ENCODE assay signal across 11 cellular contexts in the genomic region with DNA sequence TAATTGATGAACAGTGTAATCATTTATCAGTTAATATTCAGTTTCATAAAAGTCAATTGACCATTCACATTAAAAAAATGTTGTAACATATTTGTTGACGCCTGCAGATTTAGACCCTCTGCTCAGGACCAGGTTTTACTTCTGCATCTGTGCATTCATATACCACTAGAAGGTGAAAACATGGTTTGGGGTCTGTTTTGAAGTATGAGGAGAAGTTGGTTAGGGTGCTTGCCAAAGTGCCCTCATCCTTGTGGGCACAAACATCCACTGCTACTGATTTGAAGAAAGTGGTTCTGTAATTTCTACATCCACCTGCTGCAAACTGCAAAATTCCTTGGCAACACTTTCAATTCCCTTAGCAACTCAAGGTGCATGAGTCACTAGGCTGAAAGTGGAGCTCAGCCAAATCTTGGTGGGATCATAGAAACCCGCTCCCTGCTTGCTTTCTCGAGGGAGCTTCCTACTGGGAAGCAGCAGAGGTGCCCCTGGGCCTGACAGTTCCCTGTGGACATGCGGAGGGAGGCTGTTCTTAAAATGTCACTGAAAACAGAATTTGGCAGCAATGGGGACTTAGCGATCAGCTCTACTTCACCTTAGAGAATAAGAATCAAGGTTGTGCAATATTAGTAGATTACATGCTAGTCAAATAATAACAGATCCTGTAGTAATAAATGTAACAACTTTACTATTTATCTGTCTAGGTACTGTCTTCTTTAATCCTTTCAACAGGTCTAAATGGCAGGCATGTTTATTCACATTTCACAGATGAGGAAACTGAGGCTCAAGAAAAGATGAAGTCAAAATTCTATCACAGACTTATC.
DNase-seq lines count a peak whose midpoint lies in the region; ATAC-seq and TF ChIP-seq lines count a peak whose summit lies in the region.
"Had no signal": no experiment of that assay in that cellular context is flagged by ENCODE, and none has a peak within 500 bp of the region (broad histone marks: within the 10 kb centered on the region; RNA-seq: fewer than 3 reads in every experiment).

No MANE protein-coding gene starts in this region.

- no peak for ATAC-seq in HCT116
- ATAC-seq in GM18498 (IDR thresholded peaks at IDR 0.05; ENCODE audit: unreplicated experiment): no peak
- no peak for ATAC-seq in HG02642 (IDR thresholded peaks at IDR 0.05; ENCODE audit: poor library complexity, unreplicated experiment)

- H3K9me3 Mint-ChIP-seq in osteocyte (ENCODE audit: unreplicated experiment): peaks cover 5% of the 10 kb centered on the region
- H3K9me3 Mint-ChIP-seq: activated CD4-positive, alpha-beta T cell treated with anti-CD3 and anti-CD28 coated beads, Interleukin-2, amount 10 ng/mL, durations not matched to agents 24 days and 14 days; activated naive CD8-positive, alpha-beta T cell treated with anti-CD3 and anti-CD28 coated beads, Interleukin-2, amount 10 ng/mL, durations not matched to agents 7 days and 5 days had no signal

- H4K20me1 ChIP-seq in HCT116 (ENCODE audit: insufficient read depth): no peaks in the 10 kb centered on the region

- RAD21 ChIA-PET in HCT116 (lab: Charles Lee; ENCODE audit: low non-redundant PET in 1 of 2, low total read pairs in 2 of 2, uncharacterized antibody in 2 of 2, unreplicated experiment in 2 of 2): no interaction called here

- H3K4me1 Mint-ChIP-seq in osteocyte (ENCODE audit: unreplicated experiment): peaks cover 16% of the 10 kb centered on the region
- H3K4me1 Mint-ChIP-seq: activated CD4-positive, alpha-beta T cell treated with anti-CD3 and anti-CD28 coated beads, Interleukin-2, amount 10 ng/mL, durations not matched to agents 24 days and 14 days; activated naive CD8-positive, alpha-beta T cell treated with anti-CD3 and anti-CD28 coated beads, Interleukin-2, amount 10 ng/mL, durations not matched to agents 7 days and 5 days had no signal

- no peaks in the 10 kb centered on the region for H3K79me2 ChIP-seq in HCT116 (ENCODE audit: insufficient read depth, low read length)

- peaks cover 1% of the 10 kb centered on the region for H3K36me3 Mint-ChIP-seq in osteocyte (ENCODE audit: unreplicated experiment)

- no peaks in the 10 kb centered on the region for H3K27me3 Mint-ChIP-seq in osteocyte (ENCODE audit: unreplicated experiment)
- H3K27me3 Mint-ChIP-seq: activated CD4-positive, alpha-beta T cell treated with anti-CD3 and anti-CD28 coated beads, Interleukin-2, amount 10 ng/mL, durations not matched to agents 24 days and 14 days; activated naive CD8-positive, alpha-beta T cell treated with anti-CD3 and anti-CD28 coated beads, Interleukin-2, amount 10 ng/mL, durations not matched to agents 7 days and 5 days had no signal

- H3K4me1 ChIP-seq in HCT116 (ENCODE audit: control insufficient read depth in 1 of 2, insufficient read depth in 2 of 2, low read length in 2 of 2): 0 out of 4 replicates have a peak, but pooled peaks cover 0 to 2% of the 10 kb centered on the region in 2 experiments

- no peaks in the 10 kb centered on the region for H3K9me2 ChIP-seq in HCT116 (ENCODE audit: insufficient read depth)

- no peak overlapping the region for H3K4me3 Mint-ChIP-seq in osteocyte (ENCODE audit: unreplicated experiment)
- H3K4me3 Mint-ChIP-seq: activated CD4-positive, alpha-beta T cell treated with anti-CD3 and anti-CD28 coated beads, Interleukin-2, amount 10 ng/mL, durations not matched to agents 24 days and 14 days; activated naive CD8-positive, alpha-beta T cell treated with anti-CD3 and anti-CD28 coated beads, Interleukin-2, amount 10 ng/mL, durations not matched to agents 7 days and 5 days had no signal

- peak overlapping the region; percentile 18 for H3K27ac Mint-ChIP-seq in osteocyte (ENCODE audit: unreplicated experiment)
- H3K27ac Mint-ChIP-seq: activated CD4-positive, alpha-beta T cell treated with anti-CD3 and anti-CD28 coated beads, Interleukin-2, amount 10 ng/mL, durations not matched to agents 24 days and 14 days; activated naive CD8-positive, alpha-beta T cell treated with anti-CD3 and anti-CD28 coated beads, Interleukin-2, amount 10 ng/mL, durations not matched to agents 7 days and 5 days had no signal

- no peak for TF ChIP-seq CTCF in HCT116 (IDR thresholded peaks at IDR 0.05 in 2 of 3, conservative IDR thresholded peaks at IDR 0.05 in 1 of 3; ENCODE audit: borderline replicate concordance in 1 of 3, insufficient read depth in 1 of 3, low read depth in 2 of 3, low read length in 2 of 3)
- TF ChIP-seq CTCF in osteocyte (IDR thresholded peaks at IDR 0.05): no peak

- intact Hi-C loops in HCT116 (cut with micrococcal nuclease): no loop called here

- H3K36me3 ChIP-seq in HCT116 (ENCODE audit: control insufficient read depth in 1 of 2, insufficient read depth in 2 of 2, low read length in 2 of 2): no peaks in the 10 kb centered on the region

- no peak overlapping the region for H3K4me2 ChIP-seq in HCT116 (ENCODE audit: low read length)

- POLR2A ChIA-PET in HCT116 (lab: Charles Lee): no interaction called here

- H3K9me3 ChIP-seq in HCT116 (ENCODE audit: control insufficient read depth in 1 of 2, insufficient read depth in 1 of 2, low read depth in 1 of 2, low read length in 2 of 2): no peaks in the 10 kb centered on the region

- no peak for DNase-seq in HCT116 (ENCODE audit: low read depth, low spot score)
- peak; percentile 50 for DNase-seq in NOMO-1 treated with dmso at 0.1 percent for 144 hours (lab: John Stamatoyannopoulos, UW; ENCODE audit: unreplicated experiment)
- peak in 36 of 61 donors; percentile 1 to 75 (median 30) for DNase-seq in caudate nucleus (lab: John Stamatoyannopoulos, UW)
- DNase-seq in osteocyte (ENCODE audit: extremely low spot score, unreplicated experiment): no peak
- no peak for DNase-seq in pons (ENCODE audit: low spot score)
- DNase-seq in germinal center (ENCODE audit: low spot score): no peak
- DNase-seq: activated CD4-positive, alpha-beta T cell treated with anti-CD3 and anti-CD28 coated beads, Interleukin-2, amount 10 ng/mL, durations not matched to agents 24 days and 14 days; activated naive CD8-positive, alpha-beta T cell treated with anti-CD3 and anti-CD28 coated beads, Interleukin-2, amount 10 ng/mL, durations not matched to agents 7 days and 5 days; SHP77 had no signal

- no TSS peak for BruUV-seq in HCT116 (replicated peaks; lab: Mats Ljungman, UMichigan)

- no peak overlapping the region for H2AFZ ChIP-seq in HCT116 (ENCODE audit: low read depth, low read length, poor library complexity, severe bottlenecking)

- H3K27me3 ChIP-seq in HCT116 (ENCODE audit: insufficient read depth, low read length): no peaks in the 10 kb centered on the region

- no peak for TF ChIP-seq RAD21 in HCT116 (IDR thresholded peaks at IDR 0.05; ENCODE audit: low read depth)

- H3K4me3 ChIP-seq in HCT116 (replicated peaks in 1 of 2; ENCODE audit: low read depth in 1 of 2, low read length in 2 of 2): no peak overlapping the region

- H3K9ac ChIP-seq in HCT116 (ENCODE audit: low read length): no peak overlapping the region

- no peak overlapping the region for H3K27ac ChIP-seq in HCT116 (ENCODE audit: low read depth, low read length)
- peak overlapping the region; percentile 40 for H3K27ac ChIP-seq in caudate nucleus (ENCODE audit: low read depth, low read length)

- CTCF ChIA-PET in HCT116 (lab: Charles Lee): no interaction called here

- TF ChIP-seq POLR2A in HCT116 (IDR thresholded peaks at IDR 0.05; ENCODE audit: borderline replicate concordance, extremely low read depth, insufficient read depth, insufficient read length): no peak

TF ChIP-seq in HCT116, 20 proteins besides CTCF, POLR2A, EP300 and RAD21:
- no peak for TF ChIP-seq CEBPB (IDR thresholded peaks at IDR 0.05; ENCODE audit: low read depth)
- TF ChIP-seq JUND (IDR thresholded peaks at IDR 0.05): no peak
- no peak for TF ChIP-seq FOSL1 (IDR thresholded peaks at IDR 0.05; ENCODE audit: low read depth)
- no peak for TF ChIP-seq EGR1 (IDR thresholded peaks at IDR 0.05; ENCODE audit: low read depth)
- peak; percentile 38 for TF ChIP-seq TCF7L2 (IDR thresholded peaks at IDR 0.05; ENCODE audit: borderline replicate concordance, extremely low read depth, insufficient read depth, insufficient read length)
- no peak for TF ChIP-seq EZH2 (IDR thresholded peaks at IDR 0.05)
- TF ChIP-seq, protein P1, sequence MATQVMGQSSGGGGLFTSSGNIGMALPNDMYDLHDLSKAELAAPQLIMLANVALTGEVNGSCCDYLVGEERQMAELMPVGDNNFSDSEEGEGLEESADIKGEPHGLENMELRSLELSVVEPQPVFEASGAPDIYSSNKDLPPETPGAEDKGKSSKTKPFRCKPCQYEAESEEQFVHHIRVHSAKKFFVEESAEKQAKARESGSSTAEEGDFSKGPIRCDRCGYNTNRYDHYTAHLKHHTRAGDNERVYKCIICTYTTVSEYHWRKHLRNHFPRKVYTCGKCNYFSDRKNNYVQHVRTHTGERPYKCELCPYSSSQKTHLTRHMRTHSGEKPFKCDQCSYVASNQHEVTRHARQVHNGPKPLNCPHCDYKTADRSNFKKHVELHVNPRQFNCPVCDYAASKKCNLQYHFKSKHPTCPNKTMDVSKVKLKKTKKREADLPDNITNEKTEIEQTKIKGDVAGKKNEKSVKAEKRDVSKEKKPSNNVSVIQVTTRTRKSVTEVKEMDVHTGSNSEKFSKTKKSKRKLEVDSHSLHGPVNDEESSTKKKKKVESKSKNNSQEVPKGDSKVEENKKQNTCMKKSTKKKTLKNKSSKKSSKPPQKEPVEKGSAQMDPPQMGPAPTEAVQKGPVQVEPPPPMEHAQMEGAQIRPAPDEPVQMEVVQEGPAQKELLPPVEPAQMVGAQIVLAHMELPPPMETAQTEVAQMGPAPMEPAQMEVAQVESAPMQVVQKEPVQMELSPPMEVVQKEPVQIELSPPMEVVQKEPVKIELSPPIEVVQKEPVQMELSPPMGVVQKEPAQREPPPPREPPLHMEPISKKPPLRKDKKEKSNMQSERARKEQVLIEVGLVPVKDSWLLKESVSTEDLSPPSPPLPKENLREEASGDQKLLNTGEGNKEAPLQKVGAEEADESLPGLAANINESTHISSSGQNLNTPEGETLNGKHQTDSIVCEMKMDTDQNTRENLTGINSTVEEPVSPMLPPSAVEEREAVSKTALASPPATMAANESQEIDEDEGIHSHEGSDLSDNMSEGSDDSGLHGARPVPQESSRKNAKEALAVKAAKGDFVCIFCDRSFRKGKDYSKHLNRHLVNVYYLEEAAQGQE (IDR thresholded peaks at IDR 0.05; ENCODE audit: low read depth): no peak

Comparison
In these comparisons a context has a peak if more than half of its experiments do, and no peak if none do; other contexts are left out.
1. DNase-seq: peak in NOMO-1 treated with dmso at 0.1 percent for 144 hours (single experiment) and caudate nucleus (36 of 61); none in HCT116 (single experiment), osteocyte (single experiment), pons (single experiment) and germinal center (single experiment).